8 cellular contexts compared by ENCODE assay signal in the genomic region with DNA sequence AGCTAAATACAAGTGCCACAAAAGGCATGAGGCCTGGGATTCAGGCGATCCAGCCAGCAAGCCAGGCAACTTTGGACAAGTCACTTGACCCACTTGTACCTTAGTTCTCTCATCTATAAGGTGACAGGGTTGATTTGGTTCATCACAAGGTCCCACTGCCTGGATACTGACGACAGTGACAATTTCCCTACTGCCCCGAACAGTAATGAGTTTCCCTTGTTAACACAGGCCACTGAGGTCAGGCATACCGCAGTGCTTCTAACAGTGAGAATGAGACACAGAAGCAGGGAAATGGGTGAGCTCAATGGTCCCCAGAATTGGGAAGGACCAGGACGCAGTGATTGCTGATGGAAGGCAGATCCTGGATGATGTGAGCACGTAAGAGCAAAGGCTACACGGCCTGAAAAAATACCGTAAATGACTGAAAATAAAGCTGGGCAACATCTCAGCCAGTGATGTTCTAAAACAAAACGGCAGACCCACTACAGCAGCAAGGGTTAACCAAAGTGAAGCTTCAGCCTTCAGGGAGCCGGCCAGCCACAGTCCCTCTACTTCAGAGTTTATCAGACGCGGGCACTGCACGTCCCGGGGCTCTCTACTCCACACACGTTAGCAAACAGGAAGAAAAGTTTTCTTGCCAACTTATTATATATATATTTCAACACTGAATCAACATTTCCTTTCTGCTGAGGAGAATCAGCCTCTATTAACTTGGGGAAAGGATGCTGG. TPM values are rescaled to one million over a fixed set of nuclear protein-coding genes. Genes with fewer than 3 reads are reported as not detected.
DNase-seq lines count a peak whose midpoint lies in the region; ATAC-seq, FAIRE-seq and TF ChIP-seq lines count a peak whose summit lies in the region.

No MANE protein-coding gene starts in this region.

- peaks cover 92% of the 10 kb centered on the region for H3K79me2 ChIP-seq in hepatocyte

- 25% methylated on average over 15 of the region's 15 CpGs for WGBS in hepatocyte (ENCODE audit: low lambda C conversion rate, missing lambda C conversion rate)
- 13 to 15% (median 13%) methylated on average over 15 of the region's 15 CpGs for WGBS in small intestine, 3 donors

- H3K9me3 ChIP-seq in HAP-1 (no peaks in the 10 kb centered on the region), hepatocyte (ENCODE audit: low read depth) (no peaks in the 10 kb centered on the region), small intestine (ENCODE audit: control insufficient read depth, low read depth) (no peaks in the 10 kb centered on the region)

- H3K4me1 Mint-ChIP-seq in activated CD8-positive, alpha-beta memory T cell treated with anti-CD3 and anti-CD28 coated beads, Interleukin-2, amount 10 ng/mL, durations not matched to agents 7 days and 5 days = peaks cover 74% of the 10 kb centered on the region

- H3K4me3 ChIP-seq in HAP-1 (peak overlapping the region; percentile 92), hepatocyte (peak overlapping the region; percentile 90), small intestine (ENCODE audit: low read depth in 1 of 2, low read length in 2 of 2) (peak overlapping the region; percentile 70 to 76)

- peak overlapping the region; percentile 86 for H3K27ac Mint-ChIP-seq in activated CD8-positive, alpha-beta memory T cell treated with anti-CD3 and anti-CD28 coated beads, Interleukin-2, amount 10 ng/mL, durations not matched to agents 7 days and 5 days

- ATAC-seq in activated CD8-positive, alpha-beta memory T cell treated with anti-CD3 and anti-CD28 coated beads, Interleukin-2, amount 10 ng/mL, durations not matched to agents 7 days and 5 days = peak; percentile 1

- no peaks in the 10 kb centered on the region for H3K27me3 Mint-ChIP-seq in activated CD8-positive, alpha-beta memory T cell treated with anti-CD3 and anti-CD28 coated beads, Interleukin-2, amount 10 ng/mL, durations not matched to agents 7 days and 5 days

- H3K27ac ChIP-seq in hepatocyte (peak overlapping the region; percentile 100), small intestine (ENCODE audit: low read depth in 1 of 2, low read length in 1 of 2) (peak overlapping the region; percentile 39 to 97)

- peak overlapping the region; percentile 99 for H3K4me2 ChIP-seq in hepatocyte

- no peaks in the 10 kb centered on the region; the same call in 1 of the 2 replicates for H3K36me3 ChIP-seq in HAP-1 (replicated peaks)
- no peaks in the 10 kb centered on the region for H3K36me3 ChIP-seq in hepatocyte (replicated peaks; ENCODE audit: insufficient read depth, low read depth)
- no peaks in the 10 kb centered on the region for H3K36me3 ChIP-seq in small intestine (ENCODE audit: control insufficient read depth in 2 of 2, insufficient read depth in 2 of 2, low read length in 2 of 2)

- H3K36me3 Mint-ChIP-seq in activated CD8-positive, alpha-beta memory T cell treated with anti-CD3 and anti-CD28 coated beads, Interleukin-2, amount 10 ng/mL, durations not matched to agents 7 days and 5 days = peaks cover 56% of the 10 kb centered on the region

- peak overlapping the region; percentile 78 for H3K4me3 Mint-ChIP-seq in activated CD8-positive, alpha-beta memory T cell treated with anti-CD3 and anti-CD28 coated beads, Interleukin-2, amount 10 ng/mL, durations not matched to agents 7 days and 5 days

- TF ChIP-seq CTCF in hepatocyte (IDR thresholded peaks at IDR 0.05; ENCODE audit: poor library complexity) = no peak

- in situ Hi-C loops in HAP-1 (cut with MboI; ENCODE audit: low sequenced_read_pairs) = no loop called here

- H4K20me1 ChIP-seq in hepatocyte (ENCODE audit: insufficient read depth, poor library complexity, severe bottlenecking) = peaks cover 54% of the 10 kb centered on the region

- no peaks in the 10 kb centered on the region for H3K9me3 Mint-ChIP-seq in activated CD8-positive, alpha-beta memory T cell treated with anti-CD3 and anti-CD28 coated beads, Interleukin-2, amount 10 ng/mL, durations not matched to agents 7 days and 5 days (ENCODE audit: low read depth)

- H2AFZ ChIP-seq in hepatocyte = peak overlapping the region; percentile 87

- H3K9me2 ChIP-seq in hepatocyte (replicated peaks; ENCODE audit: insufficient read depth) = no peaks in the 10 kb centered on the region

- DNase-seq in HAP-1 (ENCODE audit: low spot score in 2 of 2) = no peak
- no peak for DNase-seq in activated CD8-positive, alpha-beta memory T cell treated with anti-CD3 and anti-CD28 coated beads, Interleukin-2, amount 10 ng/mL, durations not matched to agents 7 days and 5 days
- DNase-seq in hepatocyte (ENCODE audit: low spot score) = no peak
- DNase-seq in small intestine = no peak
- DNase-seq in DMS79 (lab: John Stamatoyannopoulos, UW) = no peak
- no peak for DNase-seq in GF-D8 (lab: John Stamatoyannopoulos, UW)
- no peak for DNase-seq in NCI-H128 (lab: John Stamatoyannopoulos, UW; ENCODE audit: unreplicated experiment)
- no peak for DNase-seq in GM19239 (ENCODE audit: insufficient read length, low spot score)

- H3K27me3 ChIP-seq in HAP-1 (ENCODE audit: low read depth) (no peaks in the 10 kb centered on the region), hepatocyte (no peaks in the 10 kb centered on the region), small intestine (ENCODE audit: control insufficient read depth in 2 of 2, insufficient read depth in 2 of 2, low read length in 2 of 2) (no peaks in the 10 kb centered on the region)

- peaks cover 24% of the 10 kb centered on the region for H3K4me1 ChIP-seq in HAP-1
- peaks cover 60% of the 10 kb centered on the region for H3K4me1 ChIP-seq in hepatocyte (ENCODE audit: insufficient read depth)
- peaks cover 22 to 30% of the 10 kb centered on the region in 2 donors for H3K4me1 ChIP-seq in small intestine (ENCODE audit: control insufficient read depth in 2 of 2, insufficient read depth in 1 of 2, low read depth in 1 of 2, low read length in 1 of 2)

- CTCF ChIA-PET in activated CD8-positive, alpha-beta memory T cell treated with anti-CD3 and anti-CD28 coated beads, Interleukin-2, amount 10 ng/mL, durations not matched to agents 7 days and 5 days (lab: Charles Lee) = interaction anchor here (0.6 to 3.3 kb wide), 6 partner anchors 9 to 461 kb away, joined by 3 to 16 read pairs (median 4); no protein-coding TSS in a partner anchor

- FAIRE-seq in small intestine (lab: Jason Lieb, UNC) (no peak), GM19239 (lab: Jason Lieb, UNC) (no peak)

RNA-seq across cellular contexts. Expression of a gene that starts 0.8 kb away (rescaled TPM):
- 100 to 1,000 TPM; 141 to 142 TPM for total RNA-seq in activated CD8-positive, alpha-beta memory T cell treated with anti-CD3 and anti-CD28 coated beads, Interleukin-2, amount 10 ng/mL, durations not matched to agents 7 days and 5 days
- total RNA-seq in hepatocyte = 137 and 152 TPM in 2 replicates
- polyA plus RNA-seq in hepatocyte (149 and 151 TPM in 2 replicates), small intestine (100 to 1,000 TPM in 1 of 3 donors, 10 to 100 TPM in 2; 52.3 to 125 (median 65.9) TPM)

RNA-seq across cellular contexts. Expression of a gene that starts 59.3 kb away (rescaled TPM):
- total RNA-seq in activated CD8-positive, alpha-beta memory T cell treated with anti-CD3 and anti-CD28 coated beads, Interleukin-2, amount 10 ng/mL, durations not matched to agents 7 days and 5 days = 10 to 100 TPM; 23.2 to 25.2 TPM
- 30.0 and 31.7 TPM in 2 replicates for total RNA-seq in hepatocyte
- 13.5 and 18.0 TPM in 2 replicates for polyA plus RNA-seq in hepatocyte
- 10 to 100 TPM in 2 of 3 donors, 1 to 10 TPM in 1; 8.7 to 17.6 (median 14.9) TPM for polyA plus RNA-seq in small intestine
